Comparison of ENCODE assay signal across 14 cellular contexts in genomic region chr15:51338496-51338895, GRCh38. TPM values are rescaled to one million over a fixed set of nuclear protein-coding genes. Genes with fewer than 3 reads are reported as not detected.
A peak's percentile ranks its signal among the peaks of the same experiment; 100 is the strongest.
DNase-seq lines count a peak whose midpoint lies in the region; ATAC-seq and TF ChIP-seq lines count a peak whose summit lies in the region.
"Had no signal": no experiment of that assay in that cellular context is flagged by ENCODE, and none has a peak within 500 bp of the region (broad histone marks: within the 10 kb centered on the region; RNA-seq: fewer than 3 reads in every experiment).

TSS of gene CYP19A1 (minus strand) at chr15:51338596. CDS start at chr15:51242912, 95,684 bp downstream.

- H3K27me3 Mint-ChIP-seq in stimulated activated memory B cell treated with anti-CD40 and anti-IgM and Interleukin-4, amounts not matched to agents 10 μg/mL and 1 μg/mL and 100 μg/mL, for 72 hours, result peaks cover 26% of the 10 kb centered on the region

- H3K27ac ChIP-seq in ascending aorta (peak within 1 kb of the TSS; percentile 62 to 77), esophagus muscularis mucosa (replicated peaks in 1 of 4) (peak within 1 kb of the TSS in 3 of 4 donors; percentile 34 to 70 (median 67)), stomach (no peak within 1 kb of the TSS)
- H3K27ac ChIP-seq: C4-2B had no signal

- TF ChIP-seq POLR2A in esophagus muscularis mucosa (IDR thresholded peaks at IDR 0.05; ENCODE audit: low read depth) (no peak), stomach (IDR thresholded peaks at IDR 0.05) (no peak)

- H3K4me3 ChIP-seq in ascending aorta, result no peak within 1 kb of the TSS
- no peak within 1 kb of the TSS for H3K4me3 ChIP-seq in esophagus muscularis mucosa
- no peak within 1 kb of the TSS for H3K4me3 ChIP-seq in stomach

- H3K36me3 Mint-ChIP-seq in stimulated activated memory B cell treated with anti-CD40 and anti-IgM and Interleukin-4, amounts not matched to agents 10 μg/mL and 1 μg/mL and 100 μg/mL, for 72 hours, result no peaks in the 10 kb centered on the region

- H3K4me1 Mint-ChIP-seq in stimulated activated memory B cell treated with anti-CD40 and anti-IgM and Interleukin-4, amounts not matched to agents 10 μg/mL and 1 μg/mL and 100 μg/mL, for 72 hours, result peaks cover 15% of the 10 kb centered on the region

- DNase-seq in ascending aorta (ENCODE audit: low spot score in 2 of 2) (no peak), esophagus muscularis mucosa (ENCODE audit: extremely low spot score) (no peak), middle frontal gyrus (ENCODE audit: extremely low spot score, low spot score) (no peak), NCI-H524 (lab: John Stamatoyannopoulos, UW) (no peak), stomach (no peak), left cardiac atrium (no peak)
- DNase-seq: ACHN; CD4-positive, alpha-beta T cell; DMS79; GDM1; GOT3; H9 had no signal

- TF ChIP-seq EP300 in esophagus muscularis mucosa (IDR thresholded peaks at IDR 0.05), result no peak
- no peak for TF ChIP-seq EP300 in stomach (IDR thresholded peaks at IDR 0.05)

- H3K4me1 ChIP-seq in ascending aorta (peaks cover 13 to 35% of the 10 kb centered on the region in 2 donors), esophagus muscularis mucosa (peaks cover 48 to 65% (median 61%) of the 10 kb centered on the region in 4 donors), stomach (peaks cover 10 to 58% (median 19%) of the 10 kb centered on the region in 4 donors)

- H3K27me3 ChIP-seq in ascending aorta, result no peaks in the 10 kb centered on the region
- peaks cover 0 to 18% (median 0%) of the 10 kb centered on the region in 4 donors for H3K27me3 ChIP-seq in esophagus muscularis mucosa
- peaks cover 0 to 31% (median 19%) of the 10 kb centered on the region in 3 donors for H3K27me3 ChIP-seq in stomach

- H3K9me3 ChIP-seq in ascending aorta (no peaks in the 10 kb centered on the region), esophagus muscularis mucosa (no peaks in the 10 kb centered on the region), stomach (no peaks in the 10 kb centered on the region)

- H3K4me3 Mint-ChIP-seq in stimulated activated memory B cell treated with anti-CD40 and anti-IgM and Interleukin-4, amounts not matched to agents 10 μg/mL and 1 μg/mL and 100 μg/mL, for 72 hours, result no peak within 1 kb of the TSS
- H3K4me3 Mint-ChIP-seq: CD4-positive, alpha-beta T cell; H9 had no signal

- H3K27ac Mint-ChIP-seq in stimulated activated memory B cell treated with anti-CD40 and anti-IgM and Interleukin-4, amounts not matched to agents 10 μg/mL and 1 μg/mL and 100 μg/mL, for 72 hours, result peak within 1 kb of the TSS; percentile 45
- H3K27ac Mint-ChIP-seq: CD4-positive, alpha-beta T cell; H9 had no signal

- no peak for ATAC-seq in stimulated activated memory B cell treated with anti-CD40 and anti-IgM and Interleukin-4, amounts not matched to agents 10 μg/mL and 1 μg/mL and 100 μg/mL, for 72 hours
- ATAC-seq in left cardiac atrium, result no peak

- intact Hi-C loops in ascending aorta (cut with DNase I) (loop anchor here (5.0 kb wide), 2 partner anchors 44 to 176 kb away; no protein-coding TSS in a partner anchor), esophagus muscularis mucosa (cut with DNase I) (no loop called here), stomach (cut with DNase I; ENCODE audit: low total_unique reads) (no loop called here), left cardiac atrium (cut with DNase I) (no loop called here)

- H3K9me3 Mint-ChIP-seq in stimulated activated memory B cell treated with anti-CD40 and anti-IgM and Interleukin-4, amounts not matched to agents 10 μg/mL and 1 μg/mL and 100 μg/mL, for 72 hours, result no peaks in the 10 kb centered on the region
- H3K9me3 Mint-ChIP-seq: CD4-positive, alpha-beta T cell had no signal

- H3K36me3 ChIP-seq in ascending aorta (no peaks in the 10 kb centered on the region), esophagus muscularis mucosa (no peaks in the 10 kb centered on the region), stomach (no peaks in the 10 kb centered on the region)

- TF ChIP-seq CTCF in ascending aorta (IDR thresholded peaks at IDR 0.05), result no peak
- TF ChIP-seq CTCF in esophagus muscularis mucosa (IDR thresholded peaks at IDR 0.05), result no peak
- no peak for TF ChIP-seq CTCF in stomach (IDR thresholded peaks at IDR 0.05)

- WGBS in esophagus muscularis mucosa, result 81% methylated on average over 6 of the region's 6 CpGs
- WGBS in stomach, 5 donors, result 78 to 89% (median 86%) methylated on average over 6 of the region's 6 CpGs

RNA-seq across cellular contexts. Expression of gene CYP19A1, which starts in this region (rescaled TPM):
- total RNA-seq in ascending aorta (95.7 TPM), esophagus muscularis mucosa (1 to 10 TPM in 3 of 4 donors, not detected in 1; 1.5 to 3.5 (median 2.1) TPM), stomach (under 1 TPM in 1 of 5 donors, not detected in 4; 0.18 TPM), left cardiac atrium (under 1 TPM; 0.56 to 0.86 TPM)
- 1 to 10 TPM in 1 of 3 donors, under 1 TPM in 1, not detected in 1; 0.35 to 2.7 TPM for polyA plus RNA-seq in stomach
- total RNA-seq: CD4-positive, alpha-beta T cell; H9 had no signal

Comparison
In these comparisons a context has a peak if more than half of its experiments do, and no peak if none do; other contexts are left out.
1. RNA of gene CYP19A1 (total RNA-seq): 95.7 TPM in ascending aorta (single experiment); 1.5 to 3.5 TPM in esophagus muscularis mucosa, 0.56 to 0.86 TPM in left cardiac atrium and 0.18 TPM in stomach; every median in the first group is over 10 times any median in the second.
2. H3K27ac ChIP-seq: peak in ascending aorta (2 of 2) and esophagus muscularis mucosa (3 of 4); none in stomach (0 of 5).